1 cellular context compared by ENCODE assay signal in the genomic region with DNA sequence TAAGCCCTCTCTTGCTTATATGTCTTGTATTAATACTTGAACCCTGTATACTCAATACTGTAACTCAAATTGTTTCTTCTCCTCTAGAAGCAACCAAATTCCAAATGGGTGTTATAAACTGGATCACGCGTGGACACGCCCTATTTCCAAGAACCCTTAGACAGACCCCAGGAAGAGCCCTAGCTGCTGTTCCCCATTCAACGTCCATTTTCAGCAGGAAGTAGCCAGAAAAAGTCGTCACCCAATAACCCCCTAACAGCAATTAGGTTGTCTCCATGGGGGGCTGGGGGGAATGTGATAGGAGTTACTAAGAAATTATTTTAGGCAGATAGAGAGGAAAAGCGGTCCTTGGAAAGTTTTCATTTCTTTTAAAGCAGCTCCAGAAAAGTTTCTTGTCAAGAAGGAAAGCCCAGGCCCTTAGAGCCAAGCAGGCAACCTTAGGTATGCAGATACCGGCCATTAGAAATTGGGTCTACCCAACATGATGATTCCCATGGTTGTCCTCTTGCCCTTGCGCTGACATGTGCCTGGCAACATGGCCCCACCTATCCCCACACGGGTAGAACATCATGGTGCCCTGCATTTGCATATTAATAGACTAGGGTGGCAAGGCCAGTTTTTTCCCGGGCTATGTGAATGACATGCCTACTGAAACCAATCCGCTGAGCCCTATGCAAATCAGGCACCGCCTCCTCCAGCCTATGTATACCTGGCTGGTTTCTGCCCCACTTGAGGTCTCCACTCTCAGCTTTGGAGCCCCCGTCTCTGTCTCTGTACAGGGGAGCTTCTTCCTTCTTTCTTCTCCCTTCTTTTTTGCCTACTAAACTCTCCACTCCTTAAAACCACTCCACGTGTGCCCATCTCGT.
TF ChIP-seq lines count a peak whose summit lies in the region.

No MANE protein-coding gene starts in this region.

TF ChIP-seq in K562, 482 proteins besides CTCF, POLR2A, EP300 and RAD21 (continued from another document and continues in another):
- TF ChIP-seq, protein P1, sequence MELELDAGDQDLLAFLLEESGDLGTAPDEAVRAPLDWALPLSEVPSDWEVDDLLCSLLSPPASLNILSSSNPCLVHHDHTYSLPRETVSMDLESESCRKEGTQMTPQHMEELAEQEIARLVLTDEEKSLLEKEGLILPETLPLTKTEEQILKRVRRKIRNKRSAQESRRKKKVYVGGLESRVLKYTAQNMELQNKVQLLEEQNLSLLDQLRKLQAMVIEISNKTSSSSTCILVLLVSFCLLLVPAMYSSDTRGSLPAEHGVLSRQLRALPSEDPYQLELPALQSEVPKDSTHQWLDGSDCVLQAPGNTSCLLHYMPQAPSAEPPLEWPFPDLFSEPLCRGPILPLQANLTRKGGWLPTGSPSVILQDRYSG (tag; conservative IDR thresholded peaks at IDR 0.05; ENCODE audit: low read depth), result 0 out of 2 replicates have a peak, but pooled peaks have one; percentile 67
- TF ChIP-seq JUN (IDR thresholded peaks at IDR 0.05; ENCODE audit: borderline replicate concordance, low read depth, low read length) (no peak), JUN (CRISPR knock-in tag; IDR thresholded peaks at IDR 0.05; ENCODE audit: borderline replicate concordance) (no peak), ASH1L (IDR thresholded peaks at IDR 0.05; ENCODE audit: borderline replicate concordance, low read depth, partially characterized antibody) (no peak), CBX3 (IDR thresholded peaks at IDR 0.05; ENCODE audit: borderline replicate concordance in 1 of 2, low read length in 2 of 2) (no peak), PPARD (CRISPR knock-in tag; IDR thresholded peaks at IDR 0.05) (no peak), TAF7 (tag; IDR thresholded peaks at IDR 0.05) (no peak), SNRNP70 (optimal IDR thresholded peaks at IDR 0.05; ENCODE audit: low read depth, low read length) (no peak), SMARCE1 (IDR thresholded peaks at IDR 0.05) (no peak), MCM2 (IDR thresholded peaks at IDR 0.05; ENCODE audit: low read depth) (no peak), PRMT5 (CRISPR knock-in tag; IDR thresholded peaks at IDR 0.05) (no peak), BRD9 (IDR thresholded peaks at IDR 0.05; ENCODE audit: low read depth, partially characterized antibody) (peak; percentile 60), L3MBTL2 (IDR thresholded peaks at IDR 0.05) (peak; percentile 77), POLR2B (IDR thresholded peaks at IDR 0.05; ENCODE audit: low read depth, partially characterized antibody) (peak; percentile 56), NCOR1 (IDR thresholded peaks at IDR 0.05) (no peak), CXXC5 (CRISPR knock-in tag; IDR thresholded peaks at IDR 0.05) (peak; percentile 55; the same call in 1 of the 2 replicates), KLF13 (tag; IDR thresholded peaks at IDR 0.05; ENCODE audit: borderline replicate concordance, low read depth) (no peak), ATF7 (IDR thresholded peaks at IDR 0.05) (0 out of 2 replicates have a peak, but pooled peaks have one; percentile 43), GTF2F1 (IDR thresholded peaks at IDR 0.05; ENCODE audit: low read depth, low read length) (no peak), TARDBP (IDR thresholded peaks at IDR 0.05) (no peak), NFYB (IDR thresholded peaks at IDR 0.05; ENCODE audit: extremely low read depth, insufficient read length) (peak; percentile 27), ZNF12 (CRISPR knock-in tag; IDR thresholded peaks at IDR 0.05) (no peak), YY1 (IDR thresholded peaks at IDR 0.05; ENCODE audit: borderline replicate concordance in 1 of 3, control insufficient read depth in 1 of 3, extremely low read depth in 1 of 3, insufficient read depth in 3 of 3, insufficient read length in 1 of 3, insufficient replicate concordance in 2 of 3, low read depth in 1 of 3, low read length in 2 of 3) (peak; percentile 11 to 75 (median 25)), FOXP1 (CRISPR knock-in tag; IDR thresholded peaks at IDR 0.05) (no peak), CHCHD3 (CRISPR knock-in tag; IDR thresholded peaks at IDR 0.05) (0 out of 2 replicates have a peak, but pooled peaks have one; percentile 10), MYC (IDR thresholded peaks at IDR 0.05; ENCODE audit: low read depth, low read length) (no peak; the same call in 1 of the 2 replicates), MYC (CRISPR knock-in tag; IDR thresholded peaks at IDR 0.05; ENCODE audit: borderline replicate concordance, low read depth) (peak; percentile 76; the same call in 1 of the 2 replicates), ETV5 (CRISPR knock-in tag; IDR thresholded peaks at IDR 0.05; ENCODE audit: low read depth) (0 out of 2 replicates have a peak, but pooled peaks have one; percentile 15), C11orf30 (IDR thresholded peaks at IDR 0.05; ENCODE audit: low read depth) (no peak), SUPT5H (IDR thresholded peaks at IDR 0.05) (peak; percentile 63), ZNF174 (CRISPR knock-in tag; IDR thresholded peaks at IDR 0.05) (no peak), HDAC1 (IDR thresholded peaks at IDR 0.05) (peak in 1 of 2 experiments; percentile 46; a peak in 1 of 4 replicates)
- TF ChIP-seq, protein P2, sequence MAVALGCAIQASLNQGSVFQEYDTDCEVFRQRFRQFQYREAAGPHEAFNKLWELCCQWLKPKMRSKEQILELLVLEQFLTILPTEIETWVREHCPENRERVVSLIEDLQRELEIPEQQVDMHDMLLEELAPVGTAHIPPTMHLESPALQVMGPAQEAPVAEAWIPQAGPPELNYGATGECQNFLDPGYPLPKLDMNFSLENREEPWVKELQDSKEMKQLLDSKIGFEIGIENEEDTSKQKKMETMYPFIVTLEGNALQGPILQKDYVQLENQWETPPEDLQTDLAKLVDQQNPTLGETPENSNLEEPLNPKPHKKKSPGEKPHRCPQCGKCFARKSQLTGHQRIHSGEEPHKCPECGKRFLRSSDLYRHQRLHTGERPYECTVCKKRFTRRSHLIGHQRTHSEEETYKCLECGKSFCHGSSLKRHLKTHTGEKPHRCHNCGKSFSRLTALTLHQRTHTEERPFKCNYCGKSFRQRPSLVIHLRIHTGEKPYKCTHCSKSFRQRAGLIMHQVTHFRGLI (CRISPR knock-in tag; IDR thresholded peaks at IDR 0.05), result no peak; the same call in 1 of the 2 replicates
- TF ChIP-seq, protein P3, sequence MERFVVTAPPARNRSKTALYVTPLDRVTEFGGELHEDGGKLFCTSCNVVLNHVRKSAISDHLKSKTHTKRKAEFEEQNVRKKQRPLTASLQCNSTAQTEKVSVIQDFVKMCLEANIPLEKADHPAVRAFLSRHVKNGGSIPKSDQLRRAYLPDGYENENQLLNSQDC (CRISPR knock-in tag; IDR thresholded peaks at IDR 0.05), result no peak
- TF ChIP-seq, protein P4, sequence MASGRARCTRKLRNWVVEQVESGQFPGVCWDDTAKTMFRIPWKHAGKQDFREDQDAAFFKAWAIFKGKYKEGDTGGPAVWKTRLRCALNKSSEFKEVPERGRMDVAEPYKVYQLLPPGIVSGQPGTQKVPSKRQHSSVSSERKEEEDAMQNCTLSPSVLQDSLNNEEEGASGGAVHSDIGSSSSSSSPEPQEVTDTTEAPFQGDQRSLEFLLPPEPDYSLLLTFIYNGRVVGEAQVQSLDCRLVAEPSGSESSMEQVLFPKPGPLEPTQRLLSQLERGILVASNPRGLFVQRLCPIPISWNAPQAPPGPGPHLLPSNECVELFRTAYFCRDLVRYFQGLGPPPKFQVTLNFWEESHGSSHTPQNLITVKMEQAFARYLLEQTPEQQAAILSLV (tag; IDR thresholded peaks at IDR 0.05), result no peak
- TF ChIP-seq, protein P5, sequence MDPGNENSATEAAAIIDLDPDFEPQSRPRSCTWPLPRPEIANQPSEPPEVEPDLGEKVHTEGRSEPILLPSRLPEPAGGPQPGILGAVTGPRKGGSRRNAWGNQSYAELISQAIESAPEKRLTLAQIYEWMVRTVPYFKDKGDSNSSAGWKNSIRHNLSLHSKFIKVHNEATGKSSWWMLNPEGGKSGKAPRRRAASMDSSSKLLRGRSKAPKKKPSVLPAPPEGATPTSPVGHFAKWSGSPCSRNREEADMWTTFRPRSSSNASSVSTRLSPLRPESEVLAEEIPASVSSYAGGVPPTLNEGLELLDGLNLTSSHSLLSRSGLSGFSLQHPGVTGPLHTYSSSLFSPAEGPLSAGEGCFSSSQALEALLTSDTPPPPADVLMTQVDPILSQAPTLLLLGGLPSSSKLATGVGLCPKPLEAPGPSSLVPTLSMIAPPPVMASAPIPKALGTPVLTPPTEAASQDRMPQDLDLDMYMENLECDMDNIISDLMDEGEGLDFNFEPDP (CRISPR knock-in tag; IDR thresholded peaks at IDR 0.05), result no peak
- TF ChIP-seq, protein P6, sequence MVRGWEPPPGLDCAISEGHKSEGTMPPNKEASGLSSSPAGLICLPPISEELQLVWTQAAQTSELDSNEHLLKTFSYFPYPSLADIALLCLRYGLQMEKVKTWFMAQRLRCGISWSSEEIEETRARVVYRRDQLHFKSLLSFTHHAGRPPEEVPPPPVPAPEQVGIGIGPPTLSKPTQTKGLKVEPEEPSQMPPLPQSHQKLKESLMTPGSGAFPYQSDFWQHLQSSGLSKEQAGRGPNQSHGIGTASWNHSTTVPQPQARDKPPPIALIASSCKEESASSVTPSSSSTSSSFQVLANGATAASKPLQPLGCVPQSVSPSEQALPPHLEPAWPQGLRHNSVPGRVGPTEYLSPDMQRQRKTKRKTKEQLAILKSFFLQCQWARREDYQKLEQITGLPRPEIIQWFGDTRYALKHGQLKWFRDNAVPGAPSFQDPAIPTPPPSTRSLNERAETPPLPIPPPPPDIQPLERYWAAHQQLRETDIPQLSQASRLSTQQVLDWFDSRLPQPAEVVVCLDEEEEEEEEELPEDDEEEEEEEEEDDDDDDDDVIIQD (CRISPR knock-in tag; IDR thresholded peaks at IDR 0.05), result no peak
- TF ChIP-seq, protein P7, sequence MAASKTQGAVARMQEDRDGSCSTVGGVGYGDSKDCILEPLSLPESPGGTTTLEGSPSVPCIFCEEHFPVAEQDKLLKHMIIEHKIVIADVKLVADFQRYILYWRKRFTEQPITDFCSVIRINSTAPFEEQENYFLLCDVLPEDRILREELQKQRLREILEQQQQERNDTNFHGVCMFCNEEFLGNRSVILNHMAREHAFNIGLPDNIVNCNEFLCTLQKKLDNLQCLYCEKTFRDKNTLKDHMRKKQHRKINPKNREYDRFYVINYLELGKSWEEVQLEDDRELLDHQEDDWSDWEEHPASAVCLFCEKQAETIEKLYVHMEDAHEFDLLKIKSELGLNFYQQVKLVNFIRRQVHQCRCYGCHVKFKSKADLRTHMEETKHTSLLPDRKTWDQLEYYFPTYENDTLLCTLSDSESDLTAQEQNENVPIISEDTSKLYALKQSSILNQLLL (CRISPR knock-in tag; IDR thresholded peaks at IDR 0.05; ENCODE audit: borderline replicate concordance), result no peak
- TF ChIP-seq, protein P8, sequence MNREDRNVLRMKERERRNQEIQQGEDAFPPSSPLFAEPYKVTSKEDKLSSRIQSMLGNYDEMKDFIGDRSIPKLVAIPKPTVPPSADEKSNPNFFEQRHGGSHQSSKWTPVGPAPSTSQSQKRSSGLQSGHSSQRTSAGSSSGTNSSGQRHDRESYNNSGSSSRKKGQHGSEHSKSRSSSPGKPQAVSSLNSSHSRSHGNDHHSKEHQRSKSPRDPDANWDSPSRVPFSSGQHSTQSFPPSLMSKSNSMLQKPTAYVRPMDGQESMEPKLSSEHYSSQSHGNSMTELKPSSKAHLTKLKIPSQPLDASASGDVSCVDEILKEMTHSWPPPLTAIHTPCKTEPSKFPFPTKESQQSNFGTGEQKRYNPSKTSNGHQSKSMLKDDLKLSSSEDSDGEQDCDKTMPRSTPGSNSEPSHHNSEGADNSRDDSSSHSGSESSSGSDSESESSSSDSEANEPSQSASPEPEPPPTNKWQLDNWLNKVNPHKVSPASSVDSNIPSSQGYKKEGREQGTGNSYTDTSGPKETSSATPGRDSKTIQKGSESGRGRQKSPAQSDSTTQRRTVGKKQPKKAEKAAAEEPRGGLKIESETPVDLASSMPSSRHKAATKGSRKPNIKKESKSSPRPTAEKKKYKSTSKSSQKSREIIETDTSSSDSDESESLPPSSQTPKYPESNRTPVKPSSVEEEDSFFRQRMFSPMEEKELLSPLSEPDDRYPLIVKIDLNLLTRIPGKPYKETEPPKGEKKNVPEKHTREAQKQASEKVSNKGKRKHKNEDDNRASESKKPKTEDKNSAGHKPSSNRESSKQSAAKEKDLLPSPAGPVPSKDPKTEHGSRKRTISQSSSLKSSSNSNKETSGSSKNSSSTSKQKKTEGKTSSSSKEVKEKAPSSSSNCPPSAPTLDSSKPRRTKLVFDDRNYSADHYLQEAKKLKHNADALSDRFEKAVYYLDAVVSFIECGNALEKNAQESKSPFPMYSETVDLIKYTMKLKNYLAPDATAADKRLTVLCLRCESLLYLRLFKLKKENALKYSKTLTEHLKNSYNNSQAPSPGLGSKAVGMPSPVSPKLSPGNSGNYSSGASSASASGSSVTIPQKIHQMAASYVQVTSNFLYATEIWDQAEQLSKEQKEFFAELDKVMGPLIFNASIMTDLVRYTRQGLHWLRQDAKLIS (CRISPR knock-in tag; IDR thresholded peaks at IDR 0.05), result no peak
- TF ChIP-seq, protein P9, sequence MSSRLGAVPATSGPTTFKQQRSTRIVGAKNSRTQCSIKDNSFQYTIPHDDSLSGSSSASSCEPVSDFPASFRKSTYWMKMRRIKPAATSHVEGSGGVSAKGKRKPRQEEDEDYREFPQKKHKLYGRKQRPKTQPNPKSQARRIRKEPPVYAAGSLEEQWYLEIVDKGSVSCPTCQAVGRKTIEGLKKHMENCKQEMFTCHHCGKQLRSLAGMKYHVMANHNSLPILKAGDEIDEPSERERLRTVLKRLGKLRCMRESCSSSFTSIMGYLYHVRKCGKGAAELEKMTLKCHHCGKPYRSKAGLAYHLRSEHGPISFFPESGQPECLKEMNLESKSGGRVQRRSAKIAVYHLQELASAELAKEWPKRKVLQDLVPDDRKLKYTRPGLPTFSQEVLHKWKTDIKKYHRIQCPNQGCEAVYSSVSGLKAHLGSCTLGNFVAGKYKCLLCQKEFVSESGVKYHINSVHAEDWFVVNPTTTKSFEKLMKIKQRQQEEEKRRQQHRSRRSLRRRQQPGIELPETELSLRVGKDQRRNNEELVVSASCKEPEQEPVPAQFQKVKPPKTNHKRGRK (tag; IDR thresholded peaks at IDR 0.05), result no peak
- TF ChIP-seq, protein P10, sequence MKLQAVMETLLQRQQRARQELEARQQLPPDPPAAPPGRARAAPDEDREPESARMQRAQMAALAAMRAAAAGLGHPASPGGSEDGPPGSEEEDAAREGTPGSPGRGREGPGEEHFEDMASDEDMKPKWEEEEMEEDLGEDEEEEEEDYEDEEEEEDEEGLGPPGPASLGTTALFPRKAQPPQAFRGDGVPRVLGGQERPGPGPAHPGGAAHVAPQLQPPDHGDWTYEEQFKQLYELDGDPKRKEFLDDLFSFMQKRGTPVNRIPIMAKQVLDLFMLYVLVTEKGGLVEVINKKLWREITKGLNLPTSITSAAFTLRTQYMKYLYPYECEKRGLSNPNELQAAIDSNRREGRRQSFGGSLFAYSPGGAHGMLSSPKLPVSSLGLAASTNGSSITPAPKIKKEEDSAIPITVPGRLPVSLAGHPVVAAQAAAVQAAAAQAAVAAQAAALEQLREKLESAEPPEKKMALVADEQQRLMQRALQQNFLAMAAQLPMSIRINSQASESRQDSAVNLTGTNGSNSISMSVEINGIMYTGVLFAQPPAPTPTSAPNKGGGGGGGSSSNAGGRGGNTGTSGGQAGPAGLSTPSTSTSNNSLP (IDR thresholded peaks at IDR 0.05; ENCODE audit: borderline replicate concordance, low read depth, low read length), result peak; percentile 38; the same call in 1 of the 2 replicates
- TF ChIP-seq, protein P11, sequence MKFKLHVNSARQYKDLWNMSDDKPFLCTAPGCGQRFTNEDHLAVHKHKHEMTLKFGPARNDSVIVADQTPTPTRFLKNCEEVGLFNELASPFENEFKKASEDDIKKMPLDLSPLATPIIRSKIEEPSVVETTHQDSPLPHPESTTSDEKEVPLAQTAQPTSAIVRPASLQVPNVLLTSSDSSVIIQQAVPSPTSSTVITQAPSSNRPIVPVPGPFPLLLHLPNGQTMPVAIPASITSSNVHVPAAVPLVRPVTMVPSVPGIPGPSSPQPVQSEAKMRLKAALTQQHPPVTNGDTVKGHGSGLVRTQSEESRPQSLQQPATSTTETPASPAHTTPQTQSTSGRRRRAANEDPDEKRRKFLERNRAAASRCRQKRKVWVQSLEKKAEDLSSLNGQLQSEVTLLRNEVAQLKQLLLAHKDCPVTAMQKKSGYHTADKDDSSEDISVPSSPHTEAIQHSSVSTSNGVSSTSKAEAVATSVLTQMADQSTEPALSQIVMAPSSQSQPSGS (CRISPR knock-in tag; IDR thresholded peaks at IDR 0.05), result no peak
